23 cellular contexts compared by ENCODE assay signal in the genomic region with DNA sequence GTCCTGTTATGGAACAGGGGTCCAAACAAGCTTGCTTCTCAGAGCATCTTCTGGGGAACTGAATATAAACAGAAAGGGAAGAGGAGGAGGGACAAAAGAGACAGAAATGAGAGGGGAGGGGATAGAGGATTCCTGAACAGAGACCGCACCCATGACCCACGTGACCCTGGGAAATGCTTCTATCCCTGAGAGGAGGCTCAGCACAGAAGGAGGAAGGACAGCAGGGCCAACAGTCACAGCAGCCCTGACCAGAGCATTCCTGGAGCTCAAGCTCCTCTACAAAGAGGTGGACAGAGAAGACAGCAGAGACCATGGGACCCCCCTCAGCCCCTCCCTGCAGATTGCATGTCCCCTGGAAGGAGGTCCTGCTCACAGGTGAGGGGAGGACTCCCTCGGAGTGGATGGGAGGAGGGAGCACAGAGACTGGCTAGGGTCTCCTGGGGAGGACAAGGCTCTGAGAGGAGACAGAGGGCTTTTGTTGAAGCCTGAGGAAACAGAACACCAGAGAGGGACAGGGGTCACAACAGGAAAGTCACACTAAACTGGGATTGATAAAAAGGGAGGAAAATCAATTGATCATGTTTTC. TPM values are rescaled to one million over a fixed set of nuclear protein-coding genes. Genes with fewer than 3 reads are reported as not detected.
DNase-seq lines count a peak whose midpoint lies in the region; ATAC-seq lines count a peak whose summit lies in the region.
"Had no signal": no experiment of that assay in that cellular context is flagged by ENCODE, and none has a peak within 500 bp of the region (broad histone marks: within the 10 kb centered on the region; RNA-seq: fewer than 3 reads in every experiment).

A gene (plus strand): TSS at position 203 of the 586 bp plus-strand sequence. CDS start 109 bp downstream, at position 312.

- H3K4me1 ChIP-seq in esophagus (ENCODE audit: control insufficient read depth in 2 of 2, insufficient read depth in 2 of 2, low read length in 1 of 2) (peaks cover 0 to 4% of the 10 kb centered on the region in 2 donors), mucosa of rectum (ENCODE audit: control insufficient read depth in 2 of 2, insufficient read depth in 2 of 2, low read length in 2 of 2) (peaks cover 7 to 24% of the 10 kb centered on the region in 2 donors)
- H3K4me1 ChIP-seq: heart left ventricle had no signal

- H3K27ac ChIP-seq in esophagus (ENCODE audit: low read depth in 2 of 2, low read length in 1 of 2): peak within 1 kb of the TSS; percentile 33 to 54
- H3K27ac ChIP-seq in mucosa of rectum (ENCODE audit: low read depth in 2 of 2, low read length in 2 of 2): peak within 1 kb of the TSS in 1 of 2 donors; percentile 22
- H3K27ac ChIP-seq: heart left ventricle, pancreas had no signal

- DNase-seq in CD1c-positive myeloid dendritic cell (ENCODE audit: extremely low spot score): peak; percentile 29
- DNase-seq in NOMO-1 treated with DMSO at 0.1 percent for 48 hours (lab: John Stamatoyannopoulos, UW; ENCODE audit: unreplicated experiment): peak; percentile 4
- DNase-seq in epidermal melanocyte (ENCODE audit: insufficient read length, low spot score): no peak
- no peak for DNase-seq in activated CD8-positive, alpha-beta memory T cell treated with anti-CD3 and anti-CD28 coated beads for 24 hours
- no peak for DNase-seq in HUDEP-2 (lab: John Stamatoyannopoulos, UW; ENCODE audit: unreplicated experiment in 76 of 76)
- DNase-seq: activated CD4-positive, alpha-beta T cell treated with anti-CD3 and anti-CD28 coated beads for 36 hours; activated CD8-positive, alpha-beta memory T cell treated with anti-CD3 and anti-CD28 coated beads, Interleukin-2, amount 10 ng/mL, durations not matched to agents 7 days and 5 days; CD4-positive, alpha-beta memory T cell; DND-41; effector CD8-positive, alpha-beta T cell; heart left ventricle; immature natural killer cell; naive thymus-derived CD4-positive, alpha-beta T cell; NCI-H146; NCI-H524 treated with DMSO at 0.1 percent for 48 hours; pancreas; SW 1271 had no signal

- no peaks in the 10 kb centered on the region for H3K9me3 ChIP-seq in esophagus (ENCODE audit: control insufficient read depth in 2 of 2, insufficient read depth in 1 of 2, low read depth in 1 of 2, low read length in 1 of 2)
- no peaks in the 10 kb centered on the region for H3K9me3 ChIP-seq in mucosa of rectum (ENCODE audit: control insufficient read depth in 2 of 2, low read length in 2 of 2)
- H3K9me3 ChIP-seq: heart left ventricle, pancreas had no signal

- H3K36me3 ChIP-seq in esophagus (ENCODE audit: control insufficient read depth in 2 of 2, insufficient read depth in 2 of 2, low read length in 1 of 2): no peaks in the 10 kb centered on the region
- H3K36me3 ChIP-seq in mucosa of rectum (ENCODE audit: control insufficient read depth in 2 of 2, insufficient read depth in 2 of 2, low read length in 2 of 2): no peaks in the 10 kb centered on the region
- H3K36me3 ChIP-seq: heart left ventricle, pancreas had no signal

- H3K4me3 ChIP-seq in esophagus (ENCODE audit: low read depth in 1 of 2, low read length in 2 of 2) (peak within 1 kb of the TSS; percentile 36 to 49), mucosa of rectum (ENCODE audit: low read length in 2 of 2) (peak within 1 kb of the TSS; percentile 51 to 61)
- H3K4me3 ChIP-seq: heart left ventricle, pancreas had no signal

- no peak for ATAC-seq in GM21423 (IDR thresholded peaks at IDR 0.05; ENCODE audit: unreplicated experiment)
- ATAC-seq: activated CD4-positive, alpha-beta T cell treated with anti-CD3 and anti-CD28 coated beads for 36 hours; activated CD8-positive, alpha-beta memory T cell treated with anti-CD3 and anti-CD28 coated beads, Interleukin-2, amount 10 ng/mL, durations not matched to agents 7 days and 5 days; HCT116; heart left ventricle; naive thymus-derived CD4-positive, alpha-beta T cell; pancreas; Right ventricle myocardium inferior; sciatic nerve had no signal

- WGBS in esophagus, 2 donors: 44 to 54% methylated on average over 3 of the region's 3 CpGs

- H3K27me3 ChIP-seq in esophagus (ENCODE audit: control insufficient read depth in 1 of 2, insufficient read depth in 2 of 2, low read length in 2 of 2) (no peaks in the 10 kb centered on the region), mucosa of rectum (ENCODE audit: control insufficient read depth in 2 of 2, insufficient read depth in 2 of 2, low read length in 2 of 2) (no peaks in the 10 kb centered on the region)
- H3K27me3 ChIP-seq: pancreas had no signal

- H3K9ac ChIP-seq in mucosa of rectum (ENCODE audit: low read depth in 1 of 2, low read length in 2 of 2): peak within 1 kb of the TSS in 1 of 2 donors; percentile 64

RNA-seq across cellular contexts. Expression of the gene that starts here (rescaled TPM):
- 100 to 1,000 TPM; 120 to 141 TPM for polyA plus RNA-seq in esophagus
- polyA plus RNA-seq: CD4-positive, alpha-beta memory T cell; immature natural killer cell; naive thymus-derived CD4-positive, alpha-beta T cell had no signal

Comparison
In these comparisons a context has a peak if more than half of its experiments do, and no peak if none do; other contexts are left out.
1. DNase-seq: peak in CD1c-positive myeloid dendritic cell (single experiment) and NOMO-1 treated with DMSO at 0.1 percent for 48 hours (single experiment); none in epidermal melanocyte (single experiment), activated CD8-positive, alpha-beta memory T cell treated with anti-CD3 and anti-CD28 coated beads for 24 hours (single experiment) and HUDEP-2 (0 of 76).